Comparison of ENCODE assay signal across 34 cellular contexts in genomic region chr1:43229831-43230780, GRCh38. TPM values are rescaled to one million over a fixed set of nuclear protein-coding genes. Genes with fewer than 3 reads are reported as not detected.
DNase-seq lines count a peak whose midpoint lies in the region; ATAC-seq and TF ChIP-seq lines count a peak whose summit lies in the region.
"Had no signal": no experiment of that assay in that cellular context is flagged by ENCODE, and none has a peak within 500 bp of the region (broad histone marks: within the 10 kb centered on the region; RNA-seq: fewer than 3 reads in every experiment).

No MANE protein-coding gene starts in this region.

- H3K4me1 ChIP-seq in Peyer's patch (peaks cover 0 to 3% (median 0%) of the 10 kb centered on the region in 4 donors), osteoblast (ENCODE audit: insufficient read depth, low read length) (peaks cover 11% of the 10 kb centered on the region)
- H3K4me1 ChIP-seq in effector memory CD4-positive, alpha-beta T cell (ENCODE audit: control insufficient read depth, insufficient read depth, low read length, poor library complexity, severe bottlenecking), result no peaks in the 10 kb centered on the region
- H3K4me1 ChIP-seq: BE2C, gastrocnemius medialis had no signal

- no peaks in the 10 kb centered on the region for H3K79me2 ChIP-seq in osteoblast (ENCODE audit: insufficient read depth, low read length)

- POLR2A ChIA-PET in AG04450 (lab: Yijun Ruan, JAX), result interaction anchor here (0.6 to 1.2 kb wide), 3 partner anchors 136 to 159 kb away, joined by 3 to 5 read pairs (median 3); partner anchors contain the start of genes MED8 and SZT2

- H3K27ac ChIP-seq in AG04450 (ENCODE audit: low read depth, low read length), result peak overlapping the region; percentile 81
- H3K27ac ChIP-seq in Peyer's patch, result peak overlapping the region in 3 of 4 donors; percentile 25 to 41 (median 39)
- no peak overlapping the region for H3K27ac ChIP-seq in osteoblast (ENCODE audit: low read depth, low read length)
- H3K27ac ChIP-seq in effector memory CD4-positive, alpha-beta T cell (ENCODE audit: insufficient read depth, low read length, poor library complexity, severe bottlenecking), result no peak overlapping the region
- H3K27ac ChIP-seq: A549, gastrocnemius medialis, PC-9 had no signal

- H3K36me3 ChIP-seq in Peyer's patch (no peaks in the 10 kb centered on the region), osteoblast (ENCODE audit: insufficient read depth, low read length) (no peaks in the 10 kb centered on the region)
- H3K36me3 ChIP-seq in effector memory CD4-positive, alpha-beta T cell (ENCODE audit: control insufficient read depth, insufficient read depth, low read length), result no peaks in the 10 kb centered on the region
- H3K36me3 ChIP-seq: BE2C, gastrocnemius medialis, MG63, tibial nerve had no signal

- no peaks in the 10 kb centered on the region for H3K27me3 ChIP-seq in AG04450 (ENCODE audit: control insufficient read depth, insufficient read depth, low read length)
- H3K27me3 ChIP-seq in Peyer's patch, result no peaks in the 10 kb centered on the region
- H3K27me3 ChIP-seq in osteoblast (ENCODE audit: insufficient read depth, low read length), result no peaks in the 10 kb centered on the region
- no peaks in the 10 kb centered on the region for H3K27me3 ChIP-seq in effector memory CD4-positive, alpha-beta T cell (replicated peaks; ENCODE audit: control insufficient read depth, insufficient read depth, low read length, poor library complexity, severe bottlenecking)
- H3K27me3 ChIP-seq: BE2C, gastrocnemius medialis, MG63, tibial nerve had no signal

- CTCF ChIA-PET in AG04450 (lab: Charles Lee), result interaction anchor here (0.6 to 6.5 kb wide), 4 partner anchors 62 to 206 kb away, joined by 3 to 141 read pairs (median 4); partner anchors contain the start of gene ELOVL1

- H3K9me3 ChIP-seq in AG04450 (ENCODE audit: control insufficient read depth, insufficient read depth, low read length) (no peaks in the 10 kb centered on the region), Peyer's patch (no peaks in the 10 kb centered on the region), osteoblast (ENCODE audit: low read depth, low read length) (no peaks in the 10 kb centered on the region)
- no peaks in the 10 kb centered on the region for H3K9me3 ChIP-seq in effector memory CD4-positive, alpha-beta T cell (ENCODE audit: control insufficient read depth, low read length)
- H3K9me3 ChIP-seq: A549, BE2C, gastrocnemius medialis, MG63, tibial nerve had no signal

- TF ChIP-seq CTCF in AG04450 (IDR thresholded peaks at IDR 0.05; ENCODE audit: low read depth, low read length) (no peak), Peyer's patch (IDR thresholded peaks at IDR 0.05) (no peak), osteoblast (IDR thresholded peaks at IDR 0.05; ENCODE audit: extremely low read depth, low read depth, low read length) (no peak)

- DNase-seq in AG04450 (ENCODE audit: low read depth, low spot score) (no peak), Peyer's patch (no peak), fibroblast of peridontal ligament (ENCODE audit: extremely low read depth) (peak; percentile 73), osteoblast (ENCODE audit: insufficient read length, low spot score, missing footprints) (no peak), NCI-H1417 (lab: John Stamatoyannopoulos, UW) (no peak), NCI-H774 (lab: John Stamatoyannopoulos, UW) (no peak)
- no peak for DNase-seq in effector memory CD4-positive, alpha-beta T cell
- DNase-seq: activated CD4-positive, alpha-beta T cell treated with anti-CD3 and anti-CD28 coated beads, Interleukin-2, amount 10 ng/mL, durations not matched to agents 7 days and 5 days; activated naive CD4-positive, alpha-beta T cell; activated T-cell treated with anti-CD3 and anti-CD28 coated beads, Interleukin-2, amount 50 U/mL, for 4 hours; BE2C; CD8-positive, alpha-beta memory T cell; DMS79; effector CD8-positive, alpha-beta T cell; erythroblast; gastrocnemius medialis; hippocampal formation; immature natural killer cell; KBM-7; MG63; naive B cell; NCI-H1105 treated with DMSO at 0.1 percent for 48 hours; NCI-H2029; NCI-H226; PC-9; SHP77; stimulated activated CD4-positive, alpha-beta T cell treated with anti-CD3 and anti-CD28 coated beads, Interleukin-1b, Interleukin-23, amount 100 ng/mL, for 48 hours; stimulated activated CD8-positive, alpha-beta memory T cell treated with anti-CD3 and anti-CD28 coated beads, Interleukin-4, amount 100 ng/mL, for 48 hours had no signal

- no peaks in the 10 kb centered on the region for H4K20me1 ChIP-seq in osteoblast (ENCODE audit: insufficient read depth, low read length)

- peak overlapping the region; percentile 27 for H2AFZ ChIP-seq in osteoblast (ENCODE audit: low read length)
- H2AFZ ChIP-seq: PC-9 had no signal

- no peak for ATAC-seq in HG02759 (IDR thresholded peaks at IDR 0.05; ENCODE audit: unreplicated experiment)
- ATAC-seq: A549; activated T-cell treated with anti-CD3 and anti-CD28 coated beads, Interleukin-2, amount 50 U/mL, for 4 hours; gastrocnemius medialis; HCT116; left lobe of liver had no signal

- no peak overlapping the region for H3K4me3 ChIP-seq in AG04450 (ENCODE audit: low read depth, low read length)
- H3K4me3 ChIP-seq in Peyer's patch, result no peak overlapping the region
- no peak overlapping the region for H3K4me3 ChIP-seq in osteoblast (ENCODE audit: insufficient read depth, low read length)
- no peak overlapping the region for H3K4me3 ChIP-seq in effector memory CD4-positive, alpha-beta T cell (ENCODE audit: insufficient read depth, low read depth, low read length, poor library complexity, severe bottlenecking)
- H3K4me3 ChIP-seq: A549, gastrocnemius medialis, MG63, PC-9, smooth muscle cell, tibial nerve had no signal

- no peak overlapping the region for H3K4me2 ChIP-seq in osteoblast (ENCODE audit: insufficient read depth, low read length)
- H3K4me2 ChIP-seq: A549, PC-9, smooth muscle cell had no signal

- TF ChIP-seq POLR2A in Peyer's patch (IDR thresholded peaks at IDR 0.05), result no peak

RNA-seq across cellular contexts. Expression of gene TMEM125, which starts 39.7 kb away (rescaled TPM):
- polyA plus RNA-seq in AG04450 (2011; rRNA removed), result not detected in 2 replicates
- not detected in 2 replicates for polyA minus RNA-seq in AG04450 (2011; rRNA and poly(A)+ RNA removed)
- total RNA-seq in Peyer's patch (10 to 100 TPM; 14.0 to 87.7 (median 74.8) TPM), osteoblast (not detected in 2 replicates)
- total RNA-seq: activated CD4-positive, alpha-beta T cell treated with anti-CD3 and anti-CD28 coated beads, Interleukin-2, amount 10 ng/mL, durations not matched to agents 7 days and 5 days; activated T-cell treated with anti-CD3 and anti-CD28 coated beads, Interleukin-2, amount 50 U/mL, for 4 hours; CD8-positive, alpha-beta memory T cell; gastrocnemius medialis had no signal
- polyA plus RNA-seq: A549; CD8-positive, alpha-beta memory T cell had no signal

RNA-seq across cellular contexts. Expression of gene C1orf210, which starts 55.3 kb away (rescaled TPM):
- polyA plus RNA-seq in AG04450 (2011; rRNA removed), result not detected in 2 replicates
- not detected in 2 replicates for polyA minus RNA-seq in AG04450 (2011; rRNA and poly(A)+ RNA removed)
- 10 to 100 TPM in 3 of 4 donors, 1 to 10 TPM in 1; 4.1 to 80.9 (median 74.4) TPM for total RNA-seq in Peyer's patch
- not detected in 2 replicates for total RNA-seq in osteoblast
- total RNA-seq: activated CD4-positive, alpha-beta T cell treated with anti-CD3 and anti-CD28 coated beads, Interleukin-2, amount 10 ng/mL, durations not matched to agents 7 days and 5 days; activated T-cell treated with anti-CD3 and anti-CD28 coated beads, Interleukin-2, amount 50 U/mL, for 4 hours; CD8-positive, alpha-beta memory T cell; tibial nerve had no signal
- polyA plus RNA-seq: A549; CD8-positive, alpha-beta memory T cell; immature natural killer cell had no signal

RNA-seq across cellular contexts. Expression of gene CFAP57, which starts 58.0 kb away (rescaled TPM):
- 0.55 and 0.58 TPM in 2 replicates for polyA plus RNA-seq in AG04450 (2011; rRNA removed)
- polyA minus RNA-seq in AG04450 (2011; rRNA and poly(A)+ RNA removed), result 0.22 and 0.41 TPM in 2 replicates
- total RNA-seq in Peyer's patch (not detected), osteoblast (under 0.01 TPM in 1 of 2 replicates, not detected in the other)
- total RNA-seq: activated CD4-positive, alpha-beta T cell treated with anti-CD3 and anti-CD28 coated beads, Interleukin-2, amount 10 ng/mL, durations not matched to agents 7 days and 5 days; left lobe of liver; smooth muscle cell had no signal
- polyA plus RNA-seq: CD8-positive, alpha-beta memory T cell; immature natural killer cell had no signal

RNA-seq across cellular contexts. Expression of gene EBNA1BP2, which starts 58.0 kb away (rescaled TPM):
- 61.6 and 62.0 TPM in 2 replicates for polyA plus RNA-seq in AG04450 (2011; rRNA removed)
- polyA minus RNA-seq in AG04450 (2011; rRNA and poly(A)+ RNA removed), result 25.7 and 27.1 TPM in 2 replicates
- total RNA-seq in Peyer's patch (10 to 100 TPM; 12.8 to 62.7 (median 23.3) TPM), osteoblast (46.3 and 50.7 TPM in 2 replicates)

Comparison
In these comparisons a context has a peak if more than half of its experiments do, and no peak if none do; other contexts are left out.
1. H3K27ac ChIP-seq: peak in AG04450 (single experiment) and Peyer's patch (3 of 4); none in osteoblast (single experiment) and effector memory CD4-positive, alpha-beta T cell (single experiment).
2. RNA of gene TMEM125, which starts 39.7 kb away (total RNA-seq): 14.0 to 87.7 TPM in Peyer's patch; not detected in osteoblast; every median in the first group is over 10 times any median in the second.